ENCODE assay signal across 16 cellular contexts in the genomic region with DNA sequence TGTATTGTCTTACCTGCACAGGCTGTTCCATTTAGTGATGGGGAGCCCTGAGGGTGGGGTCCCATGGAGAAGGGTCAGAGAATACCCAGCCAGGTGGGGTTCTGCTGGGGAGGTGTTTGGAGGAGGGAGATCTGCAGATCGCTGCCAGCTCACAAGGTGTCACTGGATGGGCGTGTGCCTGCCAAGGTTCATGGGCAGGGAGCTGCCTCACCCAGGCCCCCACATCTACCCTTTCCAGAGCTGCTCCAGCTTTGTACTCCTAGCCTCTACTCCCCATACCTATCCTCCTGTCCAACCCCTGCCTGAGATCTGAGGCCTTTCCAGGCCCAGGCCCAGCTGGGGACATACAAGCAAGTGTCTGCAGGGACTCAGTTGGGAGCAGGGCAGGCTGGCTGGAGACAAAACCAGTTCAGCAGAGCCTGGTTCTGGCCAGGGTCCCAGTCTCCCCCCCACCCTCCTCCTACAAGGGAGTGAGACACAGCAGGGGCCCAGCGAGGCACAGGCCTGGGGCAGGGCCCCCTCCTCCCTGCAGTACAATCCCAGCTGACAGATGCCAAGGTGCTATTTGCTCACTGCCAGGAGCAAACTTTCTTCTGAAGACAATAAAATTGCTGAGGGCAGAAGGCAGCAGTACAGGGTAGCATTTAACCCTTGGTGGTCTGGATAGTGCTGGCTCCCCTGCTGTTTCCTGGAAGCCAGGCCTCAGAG. TPM values are rescaled to one million over a fixed set of nuclear protein-coding genes. Genes with fewer than 3 reads are reported as not detected.
DNase-seq lines count a peak whose midpoint lies in the region; ATAC-seq, FAIRE-seq and TF ChIP-seq lines count a peak whose summit lies in the region.
"Had no signal": no experiment of that assay in that cellular context is flagged by ENCODE, and none has a peak within 500 bp of the region (broad histone marks: within the 10 kb centered on the region; RNA-seq: fewer than 3 reads in every experiment).

No MANE protein-coding gene starts in this region.

- WGBS in HepG2 (ENCODE audit: low lambda C conversion rate), result 34% methylated on average over 3 of the region's 3 CpGs
- no CpG with 5 or more reads among the region's 3 CpGs for whole genome bisulfite sequencing in right lobe of liver (ENCODE audit: insufficient coverage, low coverage, low lambda C conversion rate, missing lambda C conversion rate)

- no peaks in the 10 kb centered on the region for H3K9me3 ChIP-seq in HepG2 (ENCODE audit: low read length)
- H3K9me3 ChIP-seq in right lobe of liver, result no peaks in the 10 kb centered on the region
- no peaks in the 10 kb centered on the region for H3K9me3 ChIP-seq in colonic mucosa
- H3K9me3 ChIP-seq in Caco-2, result no peaks in the 10 kb centered on the region

- CTCF ChIA-PET in HepG2 (lab: Yijun Ruan, JAX; ENCODE audit: low intra/inter-chr PET ratio, low total read pairs) (no interaction called here), Caco-2 (lab: Charles Lee) (no interaction called here)

- no peak overlapping the region for H3K4me3 ChIP-seq in HepG2 (replicated peaks in 1 of 3; ENCODE audit: insufficient read depth in 1 of 3, low read depth in 2 of 3, low read length in 3 of 3)
- no peak overlapping the region for H3K4me3 ChIP-seq in right lobe of liver
- H3K4me3 ChIP-seq in colonic mucosa, result no peak overlapping the region
- H3K4me3 ChIP-seq in Caco-2 (ENCODE audit: low read depth, low read length), result no peak overlapping the region

- TF ChIP-seq CTCF in HepG2 (CRISPR knock-in tag; IDR thresholded peaks at IDR 0.05) (no peak), right lobe of liver (IDR thresholded peaks at IDR 0.05) (no peak), colonic mucosa (IDR thresholded peaks at IDR 0.05) (no peak), Caco-2 (IDR thresholded peaks at IDR 0.05; ENCODE audit: insufficient read depth in 1 of 2, low read depth in 1 of 2, low read length in 1 of 2, severe bottlenecking in 1 of 2, unreplicated experiment in 1 of 2) (no peak)

- no peak overlapping the region for H3K27ac ChIP-seq in HepG2 (ENCODE audit: extremely low read length, insufficient read depth, low read length)
- no peak overlapping the region for H3K27ac ChIP-seq in right lobe of liver
- peak overlapping the region; percentile 67 for H3K27ac ChIP-seq in colonic mucosa
- H3K27ac ChIP-seq: foreskin keratinocyte had no signal

- H3K4me1 ChIP-seq in HepG2 (ENCODE audit: insufficient read depth, low read length) (no peaks in the 10 kb centered on the region), right lobe of liver (no peaks in the 10 kb centered on the region), colonic mucosa (peaks cover 7% of the 10 kb centered on the region), Caco-2 (no peaks in the 10 kb centered on the region)
- H3K4me1 ChIP-seq: foreskin keratinocyte had no signal

- H3K4me2 ChIP-seq in HepG2 (ENCODE audit: low read depth, low read length), result no peak overlapping the region

- no peaks in the 10 kb centered on the region for H3K27me3 Mint-ChIP-seq in Caco-2 (ENCODE audit: insufficient read depth, unreplicated experiment)
- H3K27me3 Mint-ChIP-seq: activated naive CD8-positive, alpha-beta T cell treated with anti-CD3 and anti-CD28 coated beads, Interleukin-2, amount 10 ng/mL, durations not matched to agents 7 days and 5 days; natural killer cell treated with Interleukin-12 subunit alpha and Interleukin-12 subunit beta and Interleukin-15 and Interleukin-18, amount 100 ng/mL, for 72 hours had no signal

- H3K9ac ChIP-seq in HepG2 (ENCODE audit: insufficient read depth, low read depth, low read length), result no peak overlapping the region
- peak overlapping the region; percentile 35 to 72 for H3K9ac ChIP-seq in colonic mucosa (ENCODE audit: low read depth in 2 of 2, low read length in 2 of 2)

- H3K4me1 Mint-ChIP-seq in Caco-2 (ENCODE audit: low read depth, unreplicated experiment), result no peaks in the 10 kb centered on the region

- BruUV-seq in HepG2 (replicated peaks; lab: Mats Ljungman, UMichigan), result no TSS peak
- BruUV-seq in Caco-2 (replicated peaks; lab: Mats Ljungman, UMichigan), result no TSS peak

- no peak overlapping the region for H2AFZ ChIP-seq in HepG2 (ENCODE audit: low read length)

- FAIRE-seq in HepG2 (lab: Jason Lieb, UNC), result no peak

- no peaks in the 10 kb centered on the region for H3K79me2 ChIP-seq in HepG2 (ENCODE audit: insufficient read depth, low read length)

- POLR2A ChIA-PET in HepG2 (lab: Yijun Ruan, JAX) (no interaction called here), Caco-2 (lab: Charles Lee) (no interaction called here)

- H3K36me3 Mint-ChIP-seq in Caco-2 (ENCODE audit: insufficient read depth, unreplicated experiment), result no peaks in the 10 kb centered on the region
- H3K36me3 Mint-ChIP-seq: activated naive CD8-positive, alpha-beta T cell treated with anti-CD3 and anti-CD28 coated beads, Interleukin-2, amount 10 ng/mL, durations not matched to agents 7 days and 5 days; natural killer cell treated with Interleukin-12 subunit alpha and Interleukin-12 subunit beta and Interleukin-15 and Interleukin-18, amount 100 ng/mL, for 72 hours had no signal

- TF ChIP-seq EP300 in HepG2 (IDR thresholded peaks at IDR 0.05; ENCODE audit: low read depth in 2 of 2, low read length in 2 of 2), result no peak
- TF ChIP-seq EP300 in HepG2 (CRISPR knock-in tag; IDR thresholded peaks at IDR 0.05; ENCODE audit: borderline replicate concordance), result no peak

- TF ChIP-seq POLR2A in HepG2 (IDR thresholded peaks at IDR 0.05; ENCODE audit: insufficient read depth in 1 of 2, low read depth in 2 of 2, low read length in 2 of 2) (no peak), right lobe of liver (IDR thresholded peaks at IDR 0.05) (no peak)

- H3K4me3 Mint-ChIP-seq in Caco-2 (ENCODE audit: unreplicated experiment), result no peak overlapping the region
- H3K4me3 Mint-ChIP-seq: activated naive CD8-positive, alpha-beta T cell treated with anti-CD3 and anti-CD28 coated beads, Interleukin-2, amount 10 ng/mL, durations not matched to agents 7 days and 5 days; natural killer cell treated with Interleukin-12 subunit alpha and Interleukin-12 subunit beta and Interleukin-15 and Interleukin-18, amount 100 ng/mL, for 72 hours had no signal

- H3K9me3 Mint-ChIP-seq in Caco-2 (ENCODE audit: unreplicated experiment), result no peaks in the 10 kb centered on the region
- H3K9me3 Mint-ChIP-seq: activated naive CD8-positive, alpha-beta T cell treated with anti-CD3 and anti-CD28 coated beads, Interleukin-2, amount 10 ng/mL, durations not matched to agents 7 days and 5 days; natural killer cell treated with Interleukin-12 subunit alpha and Interleukin-12 subunit beta and Interleukin-15 and Interleukin-18, amount 100 ng/mL, for 72 hours had no signal

- H3K36me3 ChIP-seq in HepG2 (replicated peaks in 1 of 2; ENCODE audit: control insufficient read depth in 1 of 2, insufficient read depth in 2 of 2, low read length in 2 of 2) (no peaks in the 10 kb centered on the region), right lobe of liver (no peaks in the 10 kb centered on the region), colonic mucosa (no peaks in the 10 kb centered on the region), Caco-2 (ENCODE audit: control insufficient read depth, insufficient read depth, low read length) (no peaks in the 10 kb centered on the region)

- in situ Hi-C loops in HepG2 (cut with HindIII; ENCODE audit: extremely low pct_ligation_motif_present, low pct_unique_long_range_greater_than_20kb) (no loop called here), G401 (cut with HindIII; ENCODE audit: low sequenced_read_pairs) (no loop called here)

- no peak for ATAC-seq in HepG2
- no peak for ATAC-seq in right lobe of liver
- ATAC-seq in HG03432 (IDR thresholded peaks at IDR 0.05; ENCODE audit: unreplicated experiment), result no peak
- ATAC-seq: foreskin keratinocyte; natural killer cell treated with Interleukin-12 subunit alpha and Interleukin-12 subunit beta and Interleukin-15 and Interleukin-18, amount 100 ng/mL, for 72 hours had no signal

- DNase-seq in HepG2 (ENCODE audit: low spot score) (no peak), right lobe of liver (no peak), NCI-H446 (lab: John Stamatoyannopoulos, UW) (peak; percentile 47 to 84), colonic mucosa (peak; percentile 73), EL (no peak), Caco-2 (no peak), G401 (ENCODE audit: low spot score) (no peak)
- DNase-seq: activated CD4-positive, alpha-beta T cell treated with anti-CD3 and anti-CD28 coated beads for 48 hours; activated naive CD8-positive, alpha-beta T cell treated with anti-CD3 and anti-CD28 coated beads, Interleukin-2, amount 10 ng/mL, durations not matched to agents 7 days and 5 days; activated T-cell treated with anti-CD3 and anti-CD28 coated beads for 4 hours; foreskin keratinocyte; MM.1S had no signal

- H4K20me1 ChIP-seq in HepG2 (ENCODE audit: insufficient read depth, low read length), result no peaks in the 10 kb centered on the region

- H3K27me3 ChIP-seq in HepG2 (ENCODE audit: control insufficient read depth in 1 of 2, insufficient read depth in 2 of 2, low read length in 2 of 2) (peaks cover 20 to 69% of the 10 kb centered on the region in 2 experiments), right lobe of liver (no peaks in the 10 kb centered on the region), colonic mucosa (no peaks in the 10 kb centered on the region), Caco-2 (replicated peaks; ENCODE audit: control insufficient read depth, insufficient read depth, low read length) (no peaks in the 10 kb centered on the region)
- H3K27me3 ChIP-seq: foreskin keratinocyte had no signal

- no peak for TF ChIP-seq RAD21 in HepG2 (CRISPR knock-in tag; IDR thresholded peaks at IDR 0.05)

- intact Hi-C loops in HepG2 (cut with micrococcal nuclease; ENCODE audit: unreplicated experiment), result no loop called here
- intact Hi-C loops in right lobe of liver (cut with DNase I), result no loop called here
- intact Hi-C loops in colonic mucosa (cut with DNase I), result no loop called here
- intact Hi-C loops in Caco-2 (cut with micrococcal nuclease; ENCODE audit: unreplicated experiment), result no loop called here

- no peak overlapping the region for H3K27ac Mint-ChIP-seq in Caco-2 (ENCODE audit: unreplicated experiment)
- H3K27ac Mint-ChIP-seq: activated naive CD8-positive, alpha-beta T cell treated with anti-CD3 and anti-CD28 coated beads, Interleukin-2, amount 10 ng/mL, durations not matched to agents 7 days and 5 days; natural killer cell treated with Interleukin-12 subunit alpha and Interleukin-12 subunit beta and Interleukin-15 and Interleukin-18, amount 100 ng/mL, for 72 hours had no signal

RNA-seq across cellular contexts. Expression of a gene that starts 19.7 kb away (rescaled TPM):
- total RNA-seq in HepG2 (2016; rRNA removed; fragmentation: Illumina TruSeq; extraction: Trizol) (not detected in 2 replicates), right lobe of liver (not detected), colonic mucosa (100 to 1,000 TPM in 1 of 2 donors, 10 to 100 TPM in 1; 71.0 to 102 TPM), Caco-2 (2022) (0.67 and 0.77 TPM in 2 replicates)
- not detected in 2 replicates for total RNA-seq in HepG2 (2016; cell fraction: cytosol; rRNA removed; fragmentation: Illumina TruSeq; extraction: Trizol; ENCODE audit: low read depth)
- total RNA-seq in HepG2 (2016; cell fraction: insoluble cytoplasmic fraction; rRNA removed; fragmentation: Illumina TruSeq; extraction: Trizol), result not detected in 2 replicates
- not detected in 2 replicates for total RNA-seq in HepG2 (2016; cell fraction: membrane; rRNA removed; fragmentation: Illumina TruSeq; extraction: Trizol)
- total RNA-seq in HepG2 (2016; cell fraction: nucleus; rRNA removed; fragmentation: Illumina TruSeq; extraction: Trizol), result not detected in 2 replicates
- 0.03 TPM in 1 of 2 replicates, not detected in the other for polyA plus RNA-seq in HepG2 (2011; rRNA removed)
- polyA plus RNA-seq in HepG2 (2011; cell fraction: cytosol; rRNA removed), result not detected in 2 replicates
- 0.07 and 0.08 TPM in 2 replicates for polyA plus RNA-seq in HepG2 (2011; cell fraction: nucleus; rRNA removed)
- not detected in 2 replicates for polyA plus RNA-seq in HepG2 (2012)
- polyA plus RNA-seq in HepG2 (2016; cell fraction: cytosol; fragmentation: Illumina TruSeq; extraction: Trizol; ENCODE audit: low read depth), result not detected in 2 replicates
- polyA plus RNA-seq in HepG2 (2016; cell fraction: insoluble cytoplasmic fraction; fragmentation: Illumina TruSeq; extraction: Trizol; ENCODE audit: low read depth), result not detected in 2 replicates
- not detected in 2 replicates for polyA plus RNA-seq in HepG2 (2016; cell fraction: membrane; fragmentation: Illumina TruSeq; extraction: Trizol; ENCODE audit: low read depth)
- not detected in 2 replicates for polyA plus RNA-seq in HepG2 (2016; cell fraction: nucleus; fragmentation: Illumina TruSeq; extraction: Trizol; ENCODE audit: insufficient read depth, low read depth)
- not detected in 2 replicates for polyA minus RNA-seq in HepG2 (2011; rRNA and poly(A)+ RNA removed; ENCODE audit: low replicate concordance)
- not detected in 2 replicates for polyA minus RNA-seq in HepG2 (2011; cell fraction: cytosol; rRNA and poly(A)+ RNA removed)
- not detected in 2 replicates for polyA minus RNA-seq in HepG2 (2011; cell fraction: nucleus; rRNA and poly(A)+ RNA removed)
- 0.12 TPM in 1 of 2 replicates, not detected in the other for total RNA-seq in G401 (2014; rRNA removed; shearing (Covaris generic))
- total RNA-seq: activated naive CD8-positive, alpha-beta T cell treated with anti-CD3 and anti-CD28 coated beads, Interleukin-2, amount 10 ng/mL, durations not matched to agents 7 days and 5 days; foreskin keratinocyte; natural killer cell treated with Interleukin-12 subunit alpha and Interleukin-12 subunit beta and Interleukin-15 and Interleukin-18, amount 100 ng/mL, for 72 hours; NCI-H460; renal cortical epithelial cell had no signal

Comparison
In these comparisons a context has a peak if more than half of its experiments do, and no peak if none do; other contexts are left out.
1. DNase-seq: peak in NCI-H446 (2 of 2) and colonic mucosa (single experiment); none in HepG2 (single experiment), right lobe of liver (0 of 3), EL (single experiment), Caco-2 (0 of 2) and G401 (single experiment).
2. RNA of a gene that starts 19.7 kb away (total RNA-seq): 71.0 to 102 TPM in colonic mucosa; 0.67 to 0.77 TPM in Caco-2, not detected in HepG2, not detected in right lobe of liver and 0.12 TPM in G401; every median in the first group is over 10 times any median in the second.